Comparison of ENCODE assay signal across 8 cellular contexts in the genomic region with DNA sequence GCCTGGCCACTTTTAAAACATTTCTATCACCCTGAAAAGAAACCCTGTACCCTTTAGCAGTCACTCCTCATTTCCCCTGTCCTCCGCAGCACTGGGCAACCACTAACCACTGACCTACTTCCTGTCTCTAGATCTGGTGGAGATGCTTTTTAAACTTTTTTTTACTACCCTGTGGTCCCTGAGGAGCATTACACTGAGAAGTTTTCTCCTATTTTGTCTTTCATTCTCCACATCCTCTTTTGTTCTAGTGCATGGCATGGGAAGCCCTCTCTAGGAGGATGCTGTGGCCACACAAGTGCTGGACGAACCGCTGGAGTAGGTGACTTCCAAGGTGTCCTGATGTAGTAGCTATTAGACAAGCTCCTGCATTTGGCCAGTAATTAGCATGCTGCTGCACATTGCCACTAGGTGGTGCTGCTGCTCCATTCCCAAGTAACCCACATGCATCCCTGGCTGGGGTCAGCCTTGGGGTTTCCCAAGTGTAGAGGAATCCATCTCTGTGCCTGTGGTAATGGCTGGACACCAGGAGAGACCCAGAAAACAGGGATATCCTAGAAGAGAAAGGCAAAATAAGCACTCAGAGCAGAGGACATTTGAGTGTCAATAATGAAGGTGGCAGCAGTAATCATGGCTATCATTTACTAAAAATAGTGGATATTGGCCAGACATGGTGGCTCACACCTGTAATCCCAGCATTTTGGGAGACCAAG.
A peak's percentile ranks its signal among the peaks of the same experiment; 100 is the strongest.
DNase-seq lines count a peak whose midpoint lies in the region; ATAC-seq and TF ChIP-seq lines count a peak whose summit lies in the region.

No MANE protein-coding gene starts in this region.

- H3K36me3 ChIP-seq in BJ (ENCODE audit: control insufficient read depth, insufficient read depth, low read length) (peaks cover 8% of the 10 kb centered on the region; the same call in 1 of the 2 replicates), osteoblast (ENCODE audit: insufficient read depth, low read length) (peaks cover 17% of the 10 kb centered on the region)

- in situ Hi-C loops in KBM-7 (cut with MboI; ENCODE audit: low pct_unique_long_range_greater_than_20kb, low sequenced_read_pairs), result no loop called here

- H3K27ac ChIP-seq in osteoblast (ENCODE audit: low read depth, low read length), result no peak overlapping the region

- H3K27ac Mint-ChIP-seq in type B pancreatic cell, result no peak overlapping the region

- POLR2A ChIA-PET in BJ (lab: Charles Lee), result interaction anchor here (0.7 kb wide), 1 partner anchor 11 kb away, joined by 3 read pairs; no protein-coding TSS in a partner anchor

- DNase-seq in BJ (ENCODE audit: low read depth) (no peak), KBM-7 (peak; percentile 79), activated T-cell treated with anti-CD3 and anti-CD28 coated beads for 24 hours (ENCODE audit: low read depth) (peak; percentile 57), fibroblast of the aortic adventitia (ENCODE audit: low read depth) (peak; percentile 81), osteoblast (ENCODE audit: insufficient read length, low spot score, missing footprints) (peak; percentile 92), type B pancreatic cell (ENCODE audit: extremely low spot score, unreplicated experiment) (peak; percentile 83), NCI-H748 (lab: John Stamatoyannopoulos, UW; ENCODE audit: unreplicated experiment) (no peak)

- CTCF ChIA-PET in BJ (lab: Yijun Ruan, JAX), result interaction anchor here (0.6 to 10.3 kb wide), 23 partner anchors 9 to 217 kb away, joined by 3 to 185 read pairs (median 5); no protein-coding TSS in a partner anchor

- peaks cover 5% of the 10 kb centered on the region for H3K4me1 Mint-ChIP-seq in type B pancreatic cell (ENCODE audit: unreplicated experiment)

- peaks cover 4% of the 10 kb centered on the region for H3K36me3 Mint-ChIP-seq in type B pancreatic cell

- no peak overlapping the region for H3K4me3 ChIP-seq in BJ (ENCODE audit: low read depth, low read length)
- H3K4me3 ChIP-seq in fibroblast of the aortic adventitia (ENCODE audit: low read depth, low read length), result no peak overlapping the region
- no peak overlapping the region for H3K4me3 ChIP-seq in osteoblast (ENCODE audit: insufficient read depth, low read length)

- H4K20me1 ChIP-seq in osteoblast (ENCODE audit: insufficient read depth, low read length), result peaks cover 10% of the 10 kb centered on the region

- no peak overlapping the region for H3K4me2 ChIP-seq in osteoblast (ENCODE audit: insufficient read depth, low read length)

- H3K4me1 ChIP-seq in osteoblast (ENCODE audit: insufficient read depth, low read length), result no peaks in the 10 kb centered on the region

- H3K4me3 Mint-ChIP-seq in type B pancreatic cell, result no peak overlapping the region

- peak; percentile 96 for TF ChIP-seq CTCF in BJ (IDR thresholded peaks at IDR 0.05; ENCODE audit: insufficient read depth, low read depth, low read length)
- peak; percentile 98 for TF ChIP-seq CTCF in fibroblast of the aortic adventitia (IDR thresholded peaks at IDR 0.05; ENCODE audit: insufficient read depth, low read length)
- TF ChIP-seq CTCF in osteoblast (IDR thresholded peaks at IDR 0.05; ENCODE audit: extremely low read depth, low read depth, low read length), result peak; percentile 98
- TF ChIP-seq CTCF in type B pancreatic cell (conservative IDR thresholded peaks at IDR 0.05), result peak; percentile 98

- no peaks in the 10 kb centered on the region for H3K9me3 ChIP-seq in osteoblast (ENCODE audit: low read depth, low read length)

- no peaks in the 10 kb centered on the region for H3K9me3 Mint-ChIP-seq in type B pancreatic cell

- H3K27me3 ChIP-seq in BJ (ENCODE audit: control insufficient read depth, insufficient read depth, low read length) (no peaks in the 10 kb centered on the region), osteoblast (ENCODE audit: insufficient read depth, low read length) (peaks cover 5% of the 10 kb centered on the region)

- H3K27me3 Mint-ChIP-seq in type B pancreatic cell, result no peaks in the 10 kb centered on the region

- H2AFZ ChIP-seq in osteoblast (ENCODE audit: low read length), result no peak overlapping the region

- ATAC-seq in HG02970 (IDR thresholded peaks at IDR 0.05; ENCODE audit: low FRiP score, unreplicated experiment), result no peak

- no peaks in the 10 kb centered on the region for H3K79me2 ChIP-seq in osteoblast (ENCODE audit: insufficient read depth, low read length)

Comparison
In these comparisons a context has a peak if more than half of its experiments do, and no peak if none do; other contexts are left out.
1. DNase-seq: peak in KBM-7 (single experiment), activated T-cell treated with anti-CD3 and anti-CD28 coated beads for 24 hours (single experiment), fibroblast of the aortic adventitia (single experiment), osteoblast (single experiment) and type B pancreatic cell (single experiment); none in BJ (single experiment) and NCI-H748 (single experiment).
2. Peak in every context shown above with its lines, with median percentiles within 50 percentile points of each other: CTCF ChIP-seq.